ENCODE assay signal across 12 cellular contexts in genomic region chr15:48040166-48040817, GRCh38.
DNase-seq lines count a peak whose midpoint lies in the region; ATAC-seq and TF ChIP-seq lines count a peak whose summit lies in the region.
"Had no signal": no experiment of that assay in that cellular context is flagged by ENCODE, and none has a peak within 500 bp of the region (broad histone marks: within the 10 kb centered on the region; RNA-seq: fewer than 3 reads in every experiment).

No MANE protein-coding gene starts in this region.

- ATAC-seq in mucosa of descending colon (peak; percentile 93), HG03025 (IDR thresholded peaks at IDR 0.05; ENCODE audit: low FRiP score, unreplicated experiment) (no peak)
- ATAC-seq: stimulated activated effector memory CD8-positive, alpha-beta T cell treated with anti-CD3 and anti-CD28 coated beads, Interleukin-12 subunit alpha, Interleukin-12 subunit beta, amount 100 ng/mL, for 72 hours had no signal

- H3K36me3 ChIP-seq in MG63 (no peaks in the 10 kb centered on the region), mucosa of descending colon (ENCODE audit: low read depth) (no peaks in the 10 kb centered on the region)

- H3K4me3 ChIP-seq in MG63 (no peak overlapping the region), mucosa of descending colon (no peak overlapping the region)

- H3K27ac Mint-ChIP-seq in brain (peak overlapping the region in 3 of 5 experiments; percentile 30 to 73 (median 70)), CD14-positive monocyte (no peak overlapping the region)
- H3K27ac Mint-ChIP-seq: stimulated activated effector memory CD8-positive, alpha-beta T cell treated with anti-CD3 and anti-CD28 coated beads, Interleukin-12 subunit alpha, Interleukin-12 subunit beta, amount 100 ng/mL, for 72 hours had no signal

- H3K36me3 Mint-ChIP-seq in brain, result no peaks in the 10 kb centered on the region
- no peaks in the 10 kb centered on the region for H3K36me3 Mint-ChIP-seq in CD14-positive monocyte
- H3K36me3 Mint-ChIP-seq: stimulated activated effector memory CD8-positive, alpha-beta T cell treated with anti-CD3 and anti-CD28 coated beads, Interleukin-12 subunit alpha, Interleukin-12 subunit beta, amount 100 ng/mL, for 72 hours had no signal

- no peaks in the 10 kb centered on the region for H3K4me1 ChIP-seq in mucosa of descending colon (ENCODE audit: low read depth)

- intact Hi-C loops in mucosa of descending colon (cut with DNase I, micrococcal nuclease), result no loop called here
- intact Hi-C loops in CD14-positive monocyte (cut with micrococcal nuclease), result no loop called here

- H3K9me3 Mint-ChIP-seq in brain (peaks cover 0 to 4% (median 0%) of the 10 kb centered on the region in 5 experiments), CD14-positive monocyte (peaks cover 0 to 7% (median 5%) of the 10 kb centered on the region in 7 donors)

- H3K9me3 ChIP-seq in MG63 (no peaks in the 10 kb centered on the region), mucosa of descending colon (no peaks in the 10 kb centered on the region)

- H3K27me3 Mint-ChIP-seq in brain (no peaks in the 10 kb centered on the region), CD14-positive monocyte (ENCODE audit: low read depth in 3 of 3) (peaks cover 1 to 4% (median 3%) of the 10 kb centered on the region in 3 donors)

- no peaks in the 10 kb centered on the region for H3K27me3 ChIP-seq in MG63

- DNase-seq in DMS53 treated with DMSO at 0.1 percent for 48 hours (lab: John Stamatoyannopoulos, UW; ENCODE audit: unreplicated experiment) (peak; percentile 12), MG63 (peak; percentile 63), mucosa of descending colon (peak in 2 of 3 donors; percentile 21 to 26), NCI-H2107 treated with DMSO at 0.1 percent for 48 hours (lab: John Stamatoyannopoulos, UW; ENCODE audit: unreplicated experiment) (no peak), CD14-positive monocyte (ENCODE audit: low spot score) (no peak)
- no peak for DNase-seq in activated CD4-positive, CD25-positive, alpha-beta regulatory T cell treated with anti-CD3 and anti-CD28 coated beads, Interleukin-2, amount 50 U/mL, for 72 hours
- DNase-seq: GOT3, NCI-H2171, SW 1271 had no signal

- H3K4me1 Mint-ChIP-seq in brain, result peaks cover 16% of the 10 kb centered on the region
- no peaks in the 10 kb centered on the region for H3K4me1 Mint-ChIP-seq in CD14-positive monocyte
- H3K4me1 Mint-ChIP-seq: stimulated activated effector memory CD8-positive, alpha-beta T cell treated with anti-CD3 and anti-CD28 coated beads, Interleukin-12 subunit alpha, Interleukin-12 subunit beta, amount 100 ng/mL, for 72 hours had no signal

- peak overlapping the region in 1 of 5 experiments; percentile 2 for H3K4me3 Mint-ChIP-seq in brain
- no peak overlapping the region for H3K4me3 Mint-ChIP-seq in CD14-positive monocyte
- H3K4me3 Mint-ChIP-seq: stimulated activated effector memory CD8-positive, alpha-beta T cell treated with anti-CD3 and anti-CD28 coated beads, Interleukin-12 subunit alpha, Interleukin-12 subunit beta, amount 100 ng/mL, for 72 hours had no signal

- TF ChIP-seq CTCF in brain (conservative IDR thresholded peaks at IDR 0.05), result no peak
- TF ChIP-seq CTCF in mucosa of descending colon (IDR thresholded peaks at IDR 0.05), result no peak
- no peak for TF ChIP-seq CTCF in CD14-positive monocyte (IDR thresholded peaks at IDR 0.05)

Comparison
In these comparisons a context has a peak if more than half of its experiments do, and no peak if none do; other contexts are left out.
1. DNase-seq: peak in DMS53 treated with DMSO at 0.1 percent for 48 hours (single experiment), MG63 (single experiment) and mucosa of descending colon (2 of 3); none in NCI-H2107 treated with DMSO at 0.1 percent for 48 hours (single experiment), activated CD4-positive, CD25-positive, alpha-beta regulatory T cell treated with anti-CD3 and anti-CD28 coated beads, Interleukin-2, amount 50 U/mL, for 72 hours (single experiment) and CD14-positive monocyte (single experiment).
2. H3K27ac Mint-ChIP-seq: peak in brain (3 of 5); none in CD14-positive monocyte (0 of 7).